Comparison of ENCODE assay signal across 9 cellular contexts in the genomic region with DNA sequence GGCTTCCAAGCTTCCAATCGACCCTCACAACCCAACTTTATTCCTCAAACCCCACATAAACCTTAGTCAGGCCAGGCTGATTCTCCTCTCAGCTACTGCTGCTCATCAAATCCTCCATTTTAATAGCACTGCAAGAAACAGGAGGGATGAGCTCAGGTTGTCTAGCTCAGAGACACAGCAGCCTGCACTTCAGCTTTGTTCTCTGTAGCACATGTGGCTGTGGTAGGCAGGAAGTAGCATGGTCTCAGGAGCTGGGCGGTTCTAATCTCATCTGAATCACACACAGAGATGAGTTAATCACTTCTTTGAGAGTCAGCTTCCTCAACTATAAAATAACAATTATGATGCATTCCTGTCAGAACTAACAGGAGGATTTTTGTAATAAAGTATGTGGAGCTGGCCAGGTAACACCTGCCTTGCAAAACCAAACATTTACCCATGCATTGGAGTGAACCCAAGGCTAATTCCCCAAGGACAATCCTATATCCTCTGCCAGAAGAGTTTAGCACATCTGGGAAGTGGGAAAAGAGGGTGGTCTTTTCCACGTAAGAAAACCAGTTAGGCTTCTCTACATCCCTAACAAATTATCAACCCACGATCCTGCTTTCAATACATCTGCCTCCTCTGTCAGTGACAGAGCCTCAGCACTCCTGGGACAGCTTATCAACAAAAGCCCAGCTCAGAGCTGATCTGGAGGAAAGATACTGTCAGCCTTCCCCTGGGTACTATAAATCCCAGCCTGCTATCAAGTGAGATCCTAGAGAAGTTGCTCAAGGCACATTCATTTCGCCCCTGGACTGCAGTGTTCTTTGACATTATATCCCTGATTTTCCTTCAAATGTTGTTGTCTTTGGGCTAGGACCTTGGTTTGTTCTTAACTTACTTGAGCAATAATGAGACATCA. TPM values are rescaled to one million over a fixed set of nuclear protein-coding genes. Genes with fewer than 3 reads are reported as not detected.
A peak's percentile ranks its signal among the peaks of the same experiment; 100 is the strongest.
DNase-seq lines count a peak whose midpoint lies in the region; ATAC-seq and TF ChIP-seq lines count a peak whose summit lies in the region.
"Had no signal": no experiment of that assay in that cellular context is flagged by ENCODE, and none has a peak within 500 bp of the region (broad histone marks: within the 10 kb centered on the region; RNA-seq: fewer than 3 reads in every experiment).

No MANE protein-coding gene starts in this region.

- peaks cover 20% of the 10 kb centered on the region for H4K20me1 ChIP-seq in GM23338 (replicated peaks; ENCODE audit: insufficient read depth)

- peak overlapping the region; percentile 8 for H3K4me3 ChIP-seq in CD8-positive, alpha-beta memory T cell (ENCODE audit: low read length)
- no peak overlapping the region for H3K4me3 ChIP-seq in GM23338

- H3K36me3 ChIP-seq in CD8-positive, alpha-beta memory T cell (ENCODE audit: insufficient read depth, low read length): no peaks in the 10 kb centered on the region
- peaks cover 4% of the 10 kb centered on the region; the same call in 1 of the 2 replicates for H3K36me3 ChIP-seq in GM23338 (ENCODE audit: insufficient read depth)
- H3K36me3 ChIP-seq: neutrophil had no signal

- CTCF ChIA-PET in CD8-positive, alpha-beta memory T cell (lab: Charles Lee): interaction anchor here (0.9 to 1.5 kb wide), 2 partner anchors 12 to 27 kb away, joined by 3 read pairs; no protein-coding TSS in a partner anchor

- H3K27ac Mint-ChIP-seq in CD8-positive, alpha-beta memory T cell: peak overlapping the region; percentile 56 to 93 (median 87)
- peak overlapping the region; percentile 69 for H3K27ac Mint-ChIP-seq in GM23338

- peaks cover 28% of the 10 kb centered on the region for H3K4me1 ChIP-seq in CD8-positive, alpha-beta memory T cell (ENCODE audit: insufficient read depth, low read length)
- H3K4me1 ChIP-seq in GM23338 (ENCODE audit: insufficient read depth) (peaks cover 6% of the 10 kb centered on the region; the same call in 1 of the 2 replicates), foreskin keratinocyte (peaks cover 32% of the 10 kb centered on the region)

- H3K9me3 Mint-ChIP-seq in CD8-positive, alpha-beta memory T cell: peaks cover 0 to 1% (median 0%) of the 10 kb centered on the region in 5 donors
- H3K9me3 Mint-ChIP-seq in GM23338: no peaks in the 10 kb centered on the region

- H3K27me3 Mint-ChIP-seq in CD8-positive, alpha-beta memory T cell: no peaks in the 10 kb centered on the region
- H3K27me3 Mint-ChIP-seq in GM23338 (ENCODE audit: insufficient read depth, low read depth, poor library complexity): no peaks in the 10 kb centered on the region

- peak overlapping the region in 6 of 7 donors; percentile 4 to 81 (median 66) for H3K4me3 Mint-ChIP-seq in CD8-positive, alpha-beta memory T cell
- H3K4me3 Mint-ChIP-seq in GM23338: no peak overlapping the region

- peaks cover 0 to 14% (median 1%) of the 10 kb centered on the region in 3 donors for H3K36me3 Mint-ChIP-seq in CD8-positive, alpha-beta memory T cell
- peaks cover 16% of the 10 kb centered on the region; the same call in 2 of the 3 replicates for H3K36me3 Mint-ChIP-seq in GM23338 (ENCODE audit: low read depth)

- H2AFZ ChIP-seq in GM23338: no peak overlapping the region

- H3K9me2 ChIP-seq in GM23338 (ENCODE audit: insufficient read depth): no peaks in the 10 kb centered on the region

- POLR2A ChIA-PET in CD8-positive, alpha-beta memory T cell (lab: Charles Lee): interaction anchor here (0.6 to 1.0 kb wide), 2 partner anchors 26 to 31 kb away, joined by 3 to 8 read pairs; no protein-coding TSS in a partner anchor

- H3K4me2 ChIP-seq in GM23338: no peak overlapping the region

- H3K4me1 Mint-ChIP-seq in CD8-positive, alpha-beta memory T cell: peaks cover 31 to 39% (median 34%) of the 10 kb centered on the region in 3 donors
- H3K4me1 Mint-ChIP-seq in GM23338: peaks cover 8% of the 10 kb centered on the region; the same call in 1 of the 3 replicates

- H3K27me3 ChIP-seq in CD8-positive, alpha-beta memory T cell (ENCODE audit: insufficient read depth, low read length, poor library complexity, severe bottlenecking): no peaks in the 10 kb centered on the region
- no peaks in the 10 kb centered on the region for H3K27me3 ChIP-seq in GM23338 (ENCODE audit: insufficient read depth)
- H3K27me3 ChIP-seq in foreskin keratinocyte: no peaks in the 10 kb centered on the region
- H3K27me3 ChIP-seq: neutrophil had no signal

- H3K27ac ChIP-seq in CD8-positive, alpha-beta memory T cell (ENCODE audit: low read depth, low read length): no peak overlapping the region
- H3K27ac ChIP-seq in GM23338 (ENCODE audit: low read depth) (peak overlapping the region; percentile 47), foreskin keratinocyte (peak overlapping the region; percentile 65)
- H3K27ac ChIP-seq: neutrophil had no signal

- no peaks in the 10 kb centered on the region for H3F3A ChIP-seq in GM23338 (replicated peaks; ENCODE audit: low read depth)

- H3K9me3 ChIP-seq in CD8-positive, alpha-beta memory T cell (ENCODE audit: low read length): no peaks in the 10 kb centered on the region
- H3K9me3 ChIP-seq: neutrophil had no signal

- peak; percentile 47 for ATAC-seq in GM23338
- peak; percentile 99 for ATAC-seq in foreskin keratinocyte
- ATAC-seq in GM19463 (IDR thresholded peaks at IDR 0.05; ENCODE audit: unreplicated experiment): no peak
- no peak for ATAC-seq in GM19395 (IDR thresholded peaks at IDR 0.05; ENCODE audit: unreplicated experiment)

- DNase-seq in CD8-positive, alpha-beta memory T cell: peak; percentile 6 to 66 (median 45)
- DNase-seq in GM23338 (ENCODE audit: low spot score) (no peak), NCI-H510A (lab: John Stamatoyannopoulos, UW) (peak; percentile 12), foreskin keratinocyte (peak; percentile 79 to 90)
- DNase-seq in activated CD8-positive, alpha-beta memory T cell treated with anti-CD3 and anti-CD28 coated beads, Interleukin-2, amount 50 U/mL, for 24 hours (ENCODE audit: extremely low read depth): peak; percentile 19
- peak; percentile 32 for DNase-seq in stimulated activated CD8-positive, alpha-beta memory T cell treated with anti-CD3 and anti-CD28 coated beads, Interleukin-12 subunit alpha, Interleukin-12 subunit beta, amount 100 ng/mL, for 1 hour (ENCODE audit: low read depth)

- TF ChIP-seq CTCF in GM23338 (conservative IDR thresholded peaks at IDR 0.05; ENCODE audit: low read depth in 2 of 2) (no peak), foreskin keratinocyte (conservative IDR thresholded peaks at IDR 0.05) (no peak)

- H3K79me2 ChIP-seq in GM23338 (replicated peaks; ENCODE audit: insufficient read depth): peaks cover 91% of the 10 kb centered on the region

TF ChIP-seq in GM23338, 12 proteins besides CTCF, POLR2A, EP300 and RAD21 (continues in another document):
- TF ChIP-seq JUNB (IDR thresholded peaks at IDR 0.05; ENCODE audit: unreplicated experiment): no peak

RNA-seq across cellular contexts. Expression of a gene that starts 32.8 kb away (rescaled TPM):
- 1 to 10 TPM; 3.9 to 4.3 TPM for total RNA-seq in CD8-positive, alpha-beta memory T cell
- 5.5 TPM for polyA plus RNA-seq in CD8-positive, alpha-beta memory T cell
- 84.6 and 89.5 TPM in 2 replicates for total RNA-seq in GM23338 (2014; rRNA removed; shearing (Covaris generic))
- 74.5 and 82.7 TPM in 2 replicates for polyA plus RNA-seq in GM23338 (2016; fragmentation: Nextera tagmentation; extraction: Ambion mirVana)
- total RNA-seq in foreskin keratinocyte: 60.6 and 69.4 TPM in 2 replicates
- polyA plus RNA-seq in foreskin keratinocyte: 31.4 and 43.4 TPM in 2 replicates

Comparison
In these comparisons a context has a peak if more than half of its experiments do, and no peak if none do; other contexts are left out.
1. ATAC-seq: peak in GM23338 (single experiment) and foreskin keratinocyte (single experiment); none in GM19463 (single experiment) and GM19395 (single experiment).
2. RNA of a gene that starts 32.8 kb away (total RNA-seq): 84.6 to 89.5 TPM in GM23338 and 60.6 to 69.4 TPM in foreskin keratinocyte; 3.9 to 4.3 TPM in CD8-positive, alpha-beta memory T cell; every median in the first group is over 10 times any median in the second.